18 cellular contexts compared by ENCODE assay signal in genomic region chr3:132382267-132382666, GRCh38.
"Had no signal": no experiment of that assay in that cellular context is flagged by ENCODE, and none has a peak within 500 bp of the region (broad histone marks: within the 10 kb centered on the region; RNA-seq: fewer than 3 reads in every experiment).

No MANE protein-coding gene starts in this region.

- H3K9me3 ChIP-seq: colonic mucosa, heart left ventricle, upper lobe of left lung had no signal

- H3K27ac ChIP-seq: colonic mucosa, heart left ventricle, parathyroid adenoma, upper lobe of left lung, WERI-Rb-1 had no signal

- H3K79me2 ChIP-seq: parathyroid adenoma had no signal

- ATAC-seq: activated CD8-positive, alpha-beta T cell treated with anti-CD3 and anti-CD28 coated beads, Interleukin-2, amount 10 ng/mL, durations not matched to agents 7 days and 5 days; heart left ventricle; left colon; right cardiac atrium; stimulated activated naive CD8-positive, alpha-beta T cell treated with anti-CD3 and anti-CD28 coated beads, Interleukin-15, Interleukin-2, amounts not matched to agents 100 U/mL and 50 U/mL, for 24 hours had no signal

- H3K36me3 ChIP-seq: colonic mucosa, heart left ventricle, upper lobe of left lung, WERI-Rb-1 had no signal

- H3K4me3 ChIP-seq: colonic mucosa, heart left ventricle, upper lobe of left lung had no signal

- H3K27me3 ChIP-seq: colonic mucosa, upper lobe of left lung had no signal

- DNase-seq: activated CD4-positive, alpha-beta T cell treated with anti-CD3 and anti-CD28 coated beads for 1 hour; activated CD4-positive, alpha-beta T cell treated with anti-CD3 and anti-CD28 coated beads, Interleukin-2, amount 50 U/mL, for 1 hour; activated CD8-positive, alpha-beta T cell treated with anti-CD3 and anti-CD28 coated beads, Interleukin-2, amount 10 ng/mL, durations not matched to agents 7 days and 5 days; activated gamma-delta T cell treated with Interleukin-2 at 50 U/mL for 16 hours; activated T-cell treated with anti-CD3 and anti-CD28 coated beads, Interleukin-2, amount 50 U/mL, for 1 hour; anterior cingulate cortex; colonic mucosa; heart left ventricle; left colon; nephron progenitor cell; right cardiac atrium; stimulated activated CD4-positive, alpha-beta T cell treated with anti-CD3 and anti-CD28 coated beads, Interleukin-12 subunit alpha, Interleukin-12 subunit beta, amount 100 ng/mL, for 4 hours; stimulated activated CD4-positive, alpha-beta T cell treated with anti-CD3 and anti-CD28 coated beads, Interleukin-4, amount 100 ng/mL, for 4 hours; stimulated activated naive CD8-positive, alpha-beta T cell treated with anti-CD3 and anti-CD28 coated beads, Interleukin-15, Interleukin-2, amounts not matched to agents 100 U/mL and 50 U/mL, for 24 hours; T-helper 1 cell; upper lobe of left lung; WERI-Rb-1 had no signal

- H3K4me1 ChIP-seq: colonic mucosa, heart left ventricle, parathyroid adenoma, upper lobe of left lung had no signal

- H3K9ac ChIP-seq: parathyroid adenoma had no signal
